ENCODE assay signal across 1 cellular context in genomic region chr3:12194669-12195161, GRCh38.
A peak's percentile ranks its signal among the peaks of the same experiment; 100 is the strongest.
TF ChIP-seq lines count a peak whose summit lies in the region.

No MANE protein-coding gene starts in this region.

TF ChIP-seq in K562, 482 proteins besides CTCF, POLR2A, EP300 and RAD21 (continued from another document and continues in another):
- TF ChIP-seq CHD7 (IDR thresholded peaks at IDR 0.05; ENCODE audit: low read depth, low read length) (no peak), TAF7 (tag; IDR thresholded peaks at IDR 0.05) (no peak), ZNF436 (CRISPR knock-in tag; IDR thresholded peaks at IDR 0.05) (no peak), HDAC8 (tag; IDR thresholded peaks at IDR 0.05) (no peak), XRCC5 (IDR thresholded peaks at IDR 0.05; ENCODE audit: low read depth, low read length) (0 out of 2 replicates have a peak, but pooled peaks have one; percentile 36), NKRF (IDR thresholded peaks at IDR 0.05; ENCODE audit: borderline replicate concordance) (no peak), ZNF780A (CRISPR knock-in tag; IDR thresholded peaks at IDR 0.05) (no peak), RFX1 (IDR thresholded peaks at IDR 0.05) (no peak; the same call in 1 of the 2 replicates), SMAD3 (CRISPR knock-in tag; conservative IDR thresholded peaks at IDR 0.05) (0 out of 2 replicates have a peak, but pooled peaks have one; percentile 44), SMARCA5 (IDR thresholded peaks at IDR 0.05) (no peak), RBM17 (IDR thresholded peaks at IDR 0.05; ENCODE audit: borderline replicate concordance, low read depth, low read length) (no peak), ZNF384 (IDR thresholded peaks at IDR 0.05; ENCODE audit: low read depth, low read length) (no peak), ELF4 (CRISPR knock-in tag; IDR thresholded peaks at IDR 0.05) (no peak), ZNF280A (IDR thresholded peaks at IDR 0.05; ENCODE audit: low read depth, partially characterized antibody) (no peak), NFATC3 (IDR thresholded peaks at IDR 0.05) (no peak), HEY1 (CRISPR knock-in tag; IDR thresholded peaks at IDR 0.05; ENCODE audit: borderline replicate concordance) (no peak), ZBTB11 (CRISPR knock-in tag; IDR thresholded peaks at IDR 0.05) (no peak), ZNF589 (CRISPR knock-in tag; IDR thresholded peaks at IDR 0.05; ENCODE audit: low read depth) (peak; percentile 90), TRIM25 (IDR thresholded peaks at IDR 0.05; ENCODE audit: borderline replicate concordance) (no peak), NFIX (CRISPR knock-in tag; IDR thresholded peaks at IDR 0.05; ENCODE audit: low read depth) (no peak), NCOA4 (IDR thresholded peaks at IDR 0.05; ENCODE audit: partially characterized antibody) (no peak), RUNX1 (IDR thresholded peaks at IDR 0.05; ENCODE audit: low read depth) (no peak), ETV5 (CRISPR knock-in tag; IDR thresholded peaks at IDR 0.05; ENCODE audit: low read depth) (no peak), ZNF407 (IDR thresholded peaks at IDR 0.05; ENCODE audit: low read depth) (no peak)
